11 cellular contexts compared by ENCODE assay signal in the genomic region with DNA sequence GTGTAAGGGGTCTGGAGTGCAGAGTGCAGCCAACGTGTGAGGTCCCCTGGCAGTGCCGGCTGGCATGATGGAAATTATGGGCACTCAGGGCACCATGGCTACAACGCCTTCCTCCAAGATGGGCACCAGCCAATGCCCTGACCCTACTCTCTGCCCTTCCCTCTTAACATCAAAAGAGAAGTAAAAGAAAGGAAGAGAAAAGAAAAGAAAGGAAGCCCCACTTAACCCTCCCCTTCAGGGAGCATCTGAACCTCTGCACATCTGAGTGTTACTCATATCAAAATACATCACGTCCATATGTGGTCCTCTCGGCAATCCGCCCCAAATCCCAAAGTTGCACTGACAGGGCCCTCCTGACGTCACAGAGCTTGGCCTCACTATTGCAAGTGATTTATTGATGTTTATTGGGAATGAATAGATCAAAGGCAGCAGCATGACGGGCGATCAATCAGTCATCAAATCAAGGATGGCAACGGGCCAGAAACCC. TPM values are rescaled to one million over a fixed set of nuclear protein-coding genes. Genes with fewer than 3 reads are reported as not detected.
DNase-seq lines count a peak whose midpoint lies in the region; ATAC-seq, FAIRE-seq and TF ChIP-seq lines count a peak whose summit lies in the region.
"Had no signal": no experiment of that assay in that cellular context is flagged by ENCODE, and none has a peak within 500 bp of the region (broad histone marks: within the 10 kb centered on the region; RNA-seq: fewer than 3 reads in every experiment).

No MANE protein-coding gene starts in this region.

- no peak for TF ChIP-seq CTCF in kidney (IDR thresholded peaks at IDR 0.05; ENCODE audit: borderline replicate concordance, extremely low read depth, insufficient read depth)
- no peak for TF ChIP-seq CTCF in suprapubic skin (IDR thresholded peaks at IDR 0.05)

- ATAC-seq in activated CD8-positive, alpha-beta memory T cell treated with anti-CD3 and anti-CD28 coated beads, Interleukin-2, amount 10 ng/mL, durations not matched to agents 7 days and 5 days, result no peak
- no peak for ATAC-seq in activated naive CD8-positive, alpha-beta T cell treated with anti-CD3 and anti-CD28 coated beads, Interleukin-2, amount 50 U/mL, for 24 hours
- no peak for ATAC-seq in HG03520 (IDR thresholded peaks at IDR 0.05; ENCODE audit: unreplicated experiment)
- no peak for ATAC-seq in HG02588 (IDR thresholded peaks at IDR 0.05; ENCODE audit: unreplicated experiment)

- H3K27ac ChIP-seq in kidney (ENCODE audit: low read depth in 2 of 2, low read length in 2 of 2) (no peak overlapping the region), suprapubic skin (no peak overlapping the region)
- H3K27ac ChIP-seq: C4-2B had no signal

- H3K27ac Mint-ChIP-seq in activated CD8-positive, alpha-beta memory T cell treated with anti-CD3 and anti-CD28 coated beads, Interleukin-2, amount 10 ng/mL, durations not matched to agents 7 days and 5 days, result no peak overlapping the region
- no peak overlapping the region for H3K27ac Mint-ChIP-seq in activated naive CD8-positive, alpha-beta T cell treated with anti-CD3 and anti-CD28 coated beads, Interleukin-2, amount 50 U/mL, for 24 hours

- H3K9ac ChIP-seq in kidney (ENCODE audit: low read length in 2 of 2), result no peak overlapping the region

- peaks cover 30% of the 10 kb centered on the region for H3K27me3 ChIP-seq in suprapubic skin

- peak overlapping the region; percentile 72 for H3K4me3 Mint-ChIP-seq in activated CD8-positive, alpha-beta memory T cell treated with anti-CD3 and anti-CD28 coated beads, Interleukin-2, amount 10 ng/mL, durations not matched to agents 7 days and 5 days
- peak overlapping the region; percentile 45 for H3K4me3 Mint-ChIP-seq in activated naive CD8-positive, alpha-beta T cell treated with anti-CD3 and anti-CD28 coated beads, Interleukin-2, amount 50 U/mL, for 24 hours

- no peaks in the 10 kb centered on the region for H3K36me3 Mint-ChIP-seq in activated CD8-positive, alpha-beta memory T cell treated with anti-CD3 and anti-CD28 coated beads, Interleukin-2, amount 10 ng/mL, durations not matched to agents 7 days and 5 days
- H3K36me3 Mint-ChIP-seq in activated naive CD8-positive, alpha-beta T cell treated with anti-CD3 and anti-CD28 coated beads, Interleukin-2, amount 50 U/mL, for 24 hours (ENCODE audit: low read depth), result no peaks in the 10 kb centered on the region

- 54% methylated on average over 10 of the region's 10 CpGs for WGBS in suprapubic skin

- H3K9me3 Mint-ChIP-seq in activated CD8-positive, alpha-beta memory T cell treated with anti-CD3 and anti-CD28 coated beads, Interleukin-2, amount 10 ng/mL, durations not matched to agents 7 days and 5 days (ENCODE audit: low read depth), result no peaks in the 10 kb centered on the region
- H3K9me3 Mint-ChIP-seq in activated naive CD8-positive, alpha-beta T cell treated with anti-CD3 and anti-CD28 coated beads, Interleukin-2, amount 50 U/mL, for 24 hours, result no peaks in the 10 kb centered on the region

- no peak for FAIRE-seq in kidney (lab: Jason Lieb, UNC)

- no peak for TF ChIP-seq EP300 in suprapubic skin (IDR thresholded peaks at IDR 0.05)

- intact Hi-C loops in kidney (cut with DNase I), result no loop called here

- CTCF ChIA-PET in activated CD8-positive, alpha-beta memory T cell treated with anti-CD3 and anti-CD28 coated beads, Interleukin-2, amount 10 ng/mL, durations not matched to agents 7 days and 5 days (lab: Charles Lee), result interaction anchor here (1.2 kb wide), 1 partner anchor 877 kb away, joined by 3 read pairs; no protein-coding TSS in a partner anchor

- DNase-seq in activated CD8-positive, alpha-beta memory T cell treated with anti-CD3 and anti-CD28 coated beads, Interleukin-2, amount 10 ng/mL, durations not matched to agents 7 days and 5 days, result no peak
- no peak for DNase-seq in activated CD8-positive, alpha-beta memory T cell treated with anti-CD3 and anti-CD28 coated beads, Interleukin-2, amount 50 U/mL, for 4 hours
- no peak for DNase-seq in activated naive CD8-positive, alpha-beta T cell treated with anti-CD3 and anti-CD28 coated beads, Interleukin-2, amount 50 U/mL, for 24 hours
- DNase-seq in kidney, result no peak
- no peak for DNase-seq in suprapubic skin (ENCODE audit: low spot score in 2 of 2)
- DNase-seq in dermis blood vessel endothelial cell, result no peak
- DNase-seq: amniotic stem cell had no signal

- no peaks in the 10 kb centered on the region for H3K9me3 ChIP-seq in kidney (ENCODE audit: control insufficient read depth in 1 of 2, low read length in 2 of 2)
- H3K9me3 ChIP-seq in suprapubic skin, result no peaks in the 10 kb centered on the region

- H3K4me1 Mint-ChIP-seq in activated CD8-positive, alpha-beta memory T cell treated with anti-CD3 and anti-CD28 coated beads, Interleukin-2, amount 10 ng/mL, durations not matched to agents 7 days and 5 days, result peaks cover 15% of the 10 kb centered on the region
- peaks cover 14% of the 10 kb centered on the region for H3K4me1 Mint-ChIP-seq in activated naive CD8-positive, alpha-beta T cell treated with anti-CD3 and anti-CD28 coated beads, Interleukin-2, amount 50 U/mL, for 24 hours

- H3K4me3 ChIP-seq in kidney (ENCODE audit: low read length in 2 of 2) (peak overlapping the region; percentile 31 to 48), suprapubic skin (peak overlapping the region; percentile 98)

- H3K4me1 ChIP-seq in kidney (ENCODE audit: control insufficient read depth in 1 of 2, insufficient read depth in 1 of 2, low read depth in 1 of 2, low read length in 2 of 2) (peaks cover 0 to 8% of the 10 kb centered on the region in 2 donors), suprapubic skin (peaks cover 39% of the 10 kb centered on the region)

- no peaks in the 10 kb centered on the region for H3K36me3 ChIP-seq in kidney (ENCODE audit: control insufficient read depth in 1 of 2, insufficient read depth in 2 of 2, low read length in 2 of 2)
- no peaks in the 10 kb centered on the region for H3K36me3 ChIP-seq in suprapubic skin

- no peak for TF ChIP-seq POLR2A in suprapubic skin (IDR thresholded peaks at IDR 0.05)

- peaks cover 65% of the 10 kb centered on the region for H3K27me3 Mint-ChIP-seq in activated CD8-positive, alpha-beta memory T cell treated with anti-CD3 and anti-CD28 coated beads, Interleukin-2, amount 10 ng/mL, durations not matched to agents 7 days and 5 days
- peaks cover 62% of the 10 kb centered on the region for H3K27me3 Mint-ChIP-seq in activated naive CD8-positive, alpha-beta T cell treated with anti-CD3 and anti-CD28 coated beads, Interleukin-2, amount 50 U/mL, for 24 hours

RNA-seq across cellular contexts. Expression of a gene that starts 1.4 kb away (rescaled TPM):
- total RNA-seq in activated CD8-positive, alpha-beta memory T cell treated with anti-CD3 and anti-CD28 coated beads, Interleukin-2, amount 10 ng/mL, durations not matched to agents 7 days and 5 days, result 1 to 10 TPM in 1 of 2 experiments, under 1 TPM in 1; 0.94 to 1.5 TPM
- total RNA-seq in kidney (8.4 TPM), suprapubic skin (1 to 10 TPM; 2.1 to 3.2 (median 2.7) TPM), dermis blood vessel endothelial cell (0.88 and 3.2 TPM in 2 replicates)
- polyA plus RNA-seq in kidney (ENCODE audit: insufficient read depth, low read depth, low replicate concordance), result 1.7 TPM
- total RNA-seq: HT-29 had no signal
